1 cellular context compared by ENCODE assay signal in genomic region chr2:190530211-190530639, GRCh38.
TF ChIP-seq lines count a peak whose summit lies in the region.

No MANE protein-coding gene starts in this region.

TF ChIP-seq in IMR-90, 13 proteins besides CTCF, POLR2A, EP300 and RAD21 (continued from another document):
- TF ChIP-seq USF2 (IDR thresholded peaks at IDR 0.05; ENCODE audit: low read depth, low read length) (no peak), ELK1 (IDR thresholded peaks at IDR 0.05; ENCODE audit: borderline replicate concordance, low read depth, low read length) (no peak), MAFK (IDR thresholded peaks at IDR 0.05; ENCODE audit: low read depth, low read length) (no peak), NFE2L2 (IDR thresholded peaks at IDR 0.05; ENCODE audit: low read depth, low read length) (no peak), MAZ (IDR thresholded peaks at IDR 0.05; ENCODE audit: borderline replicate concordance, low read depth, low read length) (no peak)
